1 cellular context compared by ENCODE assay signal in the genomic region with DNA sequence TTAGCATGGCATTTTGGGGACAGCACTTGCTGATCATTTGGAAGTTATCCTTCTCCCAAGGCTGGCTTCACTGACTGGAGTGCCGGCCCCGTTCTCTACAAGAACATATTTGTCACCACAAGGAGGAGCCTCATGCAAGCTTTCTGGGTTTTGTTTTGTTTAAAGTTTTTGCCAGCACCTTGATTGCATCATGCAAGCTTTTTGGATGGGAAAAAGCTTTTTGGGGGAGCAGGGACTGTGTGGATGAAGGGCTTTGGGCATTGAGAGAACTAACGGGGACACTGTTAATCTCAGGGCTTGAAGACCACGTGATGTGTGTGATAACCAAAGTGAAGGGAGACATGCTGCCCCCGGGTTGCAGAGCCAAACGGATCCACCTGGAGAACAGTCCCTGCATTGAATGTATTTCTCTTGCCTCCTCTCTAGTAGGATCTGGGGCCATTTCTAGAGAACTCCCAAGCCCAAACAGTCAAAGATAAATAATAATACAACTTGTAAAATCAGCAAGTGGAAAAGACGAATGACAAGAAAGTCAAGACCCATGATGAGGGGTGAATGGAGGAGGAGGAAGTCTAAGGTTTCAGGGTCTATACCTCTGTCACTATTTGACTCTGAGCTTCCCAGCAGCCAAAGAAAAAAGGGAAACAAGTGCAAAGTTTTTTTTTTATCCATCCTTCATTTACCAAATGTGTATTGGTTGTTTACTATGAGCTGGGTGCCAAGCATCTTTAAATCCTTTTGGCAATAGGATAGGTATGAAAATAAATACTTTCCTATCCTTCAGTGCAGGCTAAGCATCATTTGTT.
TF ChIP-seq lines count a peak whose summit lies in the region.

No MANE protein-coding gene starts in this region.

TF ChIP-seq in K562, 482 proteins besides CTCF, POLR2A, EP300 and RAD21 (continued from another document and continues in another):
- TF ChIP-seq, protein P1, sequence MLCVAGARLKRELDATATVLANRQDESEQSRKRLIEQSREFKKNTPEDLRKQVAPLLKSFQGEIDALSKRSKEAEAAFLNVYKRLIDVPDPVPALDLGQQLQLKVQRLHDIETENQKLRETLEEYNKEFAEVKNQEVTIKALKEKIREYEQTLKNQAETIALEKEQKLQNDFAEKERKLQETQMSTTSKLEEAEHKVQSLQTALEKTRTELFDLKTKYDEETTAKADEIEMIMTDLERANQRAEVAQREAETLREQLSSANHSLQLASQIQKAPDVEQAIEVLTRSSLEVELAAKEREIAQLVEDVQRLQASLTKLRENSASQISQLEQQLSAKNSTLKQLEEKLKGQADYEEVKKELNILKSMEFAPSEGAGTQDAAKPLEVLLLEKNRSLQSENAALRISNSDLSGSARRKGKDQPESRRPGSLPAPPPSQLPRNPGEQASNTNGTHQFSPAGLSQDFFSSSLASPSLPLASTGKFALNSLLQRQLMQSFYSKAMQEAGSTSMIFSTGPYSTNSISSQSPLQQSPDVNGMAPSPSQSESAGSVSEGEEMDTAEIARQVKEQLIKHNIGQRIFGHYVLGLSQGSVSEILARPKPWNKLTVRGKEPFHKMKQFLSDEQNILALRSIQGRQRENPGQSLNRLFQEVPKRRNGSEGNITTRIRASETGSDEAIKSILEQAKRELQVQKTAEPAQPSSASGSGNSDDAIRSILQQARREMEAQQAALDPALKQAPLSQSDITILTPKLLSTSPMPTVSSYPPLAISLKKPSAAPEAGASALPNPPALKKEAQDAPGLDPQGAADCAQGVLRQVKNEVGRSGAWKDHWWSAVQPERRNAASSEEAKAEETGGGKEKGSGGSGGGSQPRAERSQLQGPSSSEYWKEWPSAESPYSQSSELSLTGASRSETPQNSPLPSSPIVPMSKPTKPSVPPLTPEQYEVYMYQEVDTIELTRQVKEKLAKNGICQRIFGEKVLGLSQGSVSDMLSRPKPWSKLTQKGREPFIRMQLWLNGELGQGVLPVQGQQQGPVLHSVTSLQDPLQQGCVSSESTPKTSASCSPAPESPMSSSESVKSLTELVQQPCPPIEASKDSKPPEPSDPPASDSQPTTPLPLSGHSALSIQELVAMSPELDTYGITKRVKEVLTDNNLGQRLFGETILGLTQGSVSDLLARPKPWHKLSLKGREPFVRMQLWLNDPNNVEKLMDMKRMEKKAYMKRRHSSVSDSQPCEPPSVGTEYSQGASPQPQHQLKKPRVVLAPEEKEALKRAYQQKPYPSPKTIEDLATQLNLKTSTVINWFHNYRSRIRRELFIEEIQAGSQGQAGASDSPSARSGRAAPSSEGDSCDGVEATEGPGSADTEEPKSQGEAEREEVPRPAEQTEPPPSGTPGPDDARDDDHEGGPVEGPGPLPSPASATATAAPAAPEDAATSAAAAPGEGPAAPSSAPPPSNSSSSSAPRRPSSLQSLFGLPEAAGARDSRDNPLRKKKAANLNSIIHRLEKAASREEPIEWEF (CRISPR knock-in tag; IDR thresholded peaks at IDR 0.05): no peak
- TF ChIP-seq LEF1 (IDR thresholded peaks at IDR 0.05) (0 out of 2 replicates have a peak, but pooled peaks have one; percentile 18), ZNF79 (CRISPR knock-in tag; IDR thresholded peaks at IDR 0.05; ENCODE audit: low read depth) (no peak), PRPF4 (IDR thresholded peaks at IDR 0.05; ENCODE audit: insufficient read depth, low read depth, low read length, poor library complexity, severe bottlenecking) (no peak), TEAD1 (CRISPR knock-in tag; IDR thresholded peaks at IDR 0.05) (no peak), HLTF (IDR thresholded peaks at IDR 0.05) (no peak), ARID2 (IDR thresholded peaks at IDR 0.05) (peak; percentile 40; the same call in 1 of the 2 replicates), SREBF1 (IDR thresholded peaks at IDR 0.05; ENCODE audit: borderline replicate concordance, low read depth, low read length) (no peak), NELFE (IDR thresholded peaks at IDR 0.05; ENCODE audit: insufficient read depth, insufficient read length) (no peak), TCF7L2 (IDR thresholded peaks at IDR 0.05; ENCODE audit: low read depth, low read length) (no peak), HCFC1 (IDR thresholded peaks at IDR 0.05; ENCODE audit: low read depth, low read length) (no peak), PRMT5 (CRISPR knock-in tag; IDR thresholded peaks at IDR 0.05) (no peak), NFE2L1 (tag; IDR thresholded peaks at IDR 0.05; ENCODE audit: borderline replicate concordance, low read depth) (no peak), SAFB2 (IDR thresholded peaks at IDR 0.05; ENCODE audit: borderline replicate concordance, low read depth, low read length, severe bottlenecking) (no peak), ZBTB8A (IDR thresholded peaks at IDR 0.05; ENCODE audit: partially characterized antibody) (no peak), E2F3 (CRISPR knock-in tag; IDR thresholded peaks at IDR 0.05) (no peak), TRIM24 (IDR thresholded peaks at IDR 0.05) (peak; percentile 43 to 71; a peak in 2 of 4 replicates), ZNF184 (CRISPR knock-in tag; IDR thresholded peaks at IDR 0.05) (no peak), FOXJ3 (CRISPR knock-in tag; IDR thresholded peaks at IDR 0.05) (no peak), CEBPB (tag; IDR thresholded peaks at IDR 0.05) (peak; percentile 96), XRCC5 (IDR thresholded peaks at IDR 0.05; ENCODE audit: low read depth, low read length) (0 out of 2 replicates have a peak, but pooled peaks have one; percentile 35), CBFB (CRISPR knock-in tag; IDR thresholded peaks at IDR 0.05) (no peak)
- TF ChIP-seq, protein P2, sequence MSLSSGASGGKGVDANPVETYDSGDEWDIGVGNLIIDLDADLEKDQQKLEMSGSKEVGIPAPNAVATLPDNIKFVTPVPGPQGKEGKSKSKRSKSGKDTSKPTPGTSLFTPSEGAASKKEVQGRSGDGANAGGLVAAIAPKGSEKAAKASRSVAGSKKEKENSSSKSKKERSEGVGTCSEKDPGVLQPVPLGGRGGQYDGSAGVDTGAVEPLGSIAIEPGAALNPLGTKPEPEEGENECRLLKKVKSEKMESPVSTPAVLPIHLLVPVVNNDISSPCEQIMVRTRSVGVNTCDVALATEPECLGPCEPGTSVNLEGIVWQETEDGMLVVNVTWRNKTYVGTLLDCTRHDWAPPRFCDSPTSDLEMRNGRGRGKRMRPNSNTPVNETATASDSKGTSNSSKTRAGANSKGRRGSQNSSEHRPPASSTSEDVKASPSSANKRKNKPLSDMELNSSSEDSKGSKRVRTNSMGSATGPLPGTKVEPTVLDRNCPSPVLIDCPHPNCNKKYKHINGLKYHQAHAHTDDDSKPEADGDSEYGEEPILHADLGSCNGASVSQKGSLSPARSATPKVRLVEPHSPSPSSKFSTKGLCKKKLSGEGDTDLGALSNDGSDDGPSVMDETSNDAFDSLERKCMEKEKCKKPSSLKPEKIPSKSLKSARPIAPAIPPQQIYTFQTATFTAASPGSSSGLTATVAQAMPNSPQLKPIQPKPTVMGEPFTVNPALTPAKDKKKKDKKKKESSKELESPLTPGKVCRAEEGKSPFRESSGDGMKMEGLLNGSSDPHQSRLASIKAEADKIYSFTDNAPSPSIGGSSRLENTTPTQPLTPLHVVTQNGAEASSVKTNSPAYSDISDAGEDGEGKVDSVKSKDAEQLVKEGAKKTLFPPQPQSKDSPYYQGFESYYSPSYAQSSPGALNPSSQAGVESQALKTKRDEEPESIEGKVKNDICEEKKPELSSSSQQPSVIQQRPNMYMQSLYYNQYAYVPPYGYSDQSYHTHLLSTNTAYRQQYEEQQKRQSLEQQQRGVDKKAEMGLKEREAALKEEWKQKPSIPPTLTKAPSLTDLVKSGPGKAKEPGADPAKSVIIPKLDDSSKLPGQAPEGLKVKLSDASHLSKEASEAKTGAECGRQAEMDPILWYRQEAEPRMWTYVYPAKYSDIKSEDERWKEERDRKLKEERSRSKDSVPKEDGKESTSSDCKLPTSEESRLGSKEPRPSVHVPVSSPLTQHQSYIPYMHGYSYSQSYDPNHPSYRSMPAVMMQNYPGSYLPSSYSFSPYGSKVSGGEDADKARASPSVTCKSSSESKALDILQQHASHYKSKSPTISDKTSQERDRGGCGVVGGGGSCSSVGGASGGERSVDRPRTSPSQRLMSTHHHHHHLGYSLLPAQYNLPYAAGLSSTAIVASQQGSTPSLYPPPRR (CRISPR knock-in tag; IDR thresholded peaks at IDR 0.05; ENCODE audit: borderline replicate concordance): no peak
- TF ChIP-seq, protein P3, sequence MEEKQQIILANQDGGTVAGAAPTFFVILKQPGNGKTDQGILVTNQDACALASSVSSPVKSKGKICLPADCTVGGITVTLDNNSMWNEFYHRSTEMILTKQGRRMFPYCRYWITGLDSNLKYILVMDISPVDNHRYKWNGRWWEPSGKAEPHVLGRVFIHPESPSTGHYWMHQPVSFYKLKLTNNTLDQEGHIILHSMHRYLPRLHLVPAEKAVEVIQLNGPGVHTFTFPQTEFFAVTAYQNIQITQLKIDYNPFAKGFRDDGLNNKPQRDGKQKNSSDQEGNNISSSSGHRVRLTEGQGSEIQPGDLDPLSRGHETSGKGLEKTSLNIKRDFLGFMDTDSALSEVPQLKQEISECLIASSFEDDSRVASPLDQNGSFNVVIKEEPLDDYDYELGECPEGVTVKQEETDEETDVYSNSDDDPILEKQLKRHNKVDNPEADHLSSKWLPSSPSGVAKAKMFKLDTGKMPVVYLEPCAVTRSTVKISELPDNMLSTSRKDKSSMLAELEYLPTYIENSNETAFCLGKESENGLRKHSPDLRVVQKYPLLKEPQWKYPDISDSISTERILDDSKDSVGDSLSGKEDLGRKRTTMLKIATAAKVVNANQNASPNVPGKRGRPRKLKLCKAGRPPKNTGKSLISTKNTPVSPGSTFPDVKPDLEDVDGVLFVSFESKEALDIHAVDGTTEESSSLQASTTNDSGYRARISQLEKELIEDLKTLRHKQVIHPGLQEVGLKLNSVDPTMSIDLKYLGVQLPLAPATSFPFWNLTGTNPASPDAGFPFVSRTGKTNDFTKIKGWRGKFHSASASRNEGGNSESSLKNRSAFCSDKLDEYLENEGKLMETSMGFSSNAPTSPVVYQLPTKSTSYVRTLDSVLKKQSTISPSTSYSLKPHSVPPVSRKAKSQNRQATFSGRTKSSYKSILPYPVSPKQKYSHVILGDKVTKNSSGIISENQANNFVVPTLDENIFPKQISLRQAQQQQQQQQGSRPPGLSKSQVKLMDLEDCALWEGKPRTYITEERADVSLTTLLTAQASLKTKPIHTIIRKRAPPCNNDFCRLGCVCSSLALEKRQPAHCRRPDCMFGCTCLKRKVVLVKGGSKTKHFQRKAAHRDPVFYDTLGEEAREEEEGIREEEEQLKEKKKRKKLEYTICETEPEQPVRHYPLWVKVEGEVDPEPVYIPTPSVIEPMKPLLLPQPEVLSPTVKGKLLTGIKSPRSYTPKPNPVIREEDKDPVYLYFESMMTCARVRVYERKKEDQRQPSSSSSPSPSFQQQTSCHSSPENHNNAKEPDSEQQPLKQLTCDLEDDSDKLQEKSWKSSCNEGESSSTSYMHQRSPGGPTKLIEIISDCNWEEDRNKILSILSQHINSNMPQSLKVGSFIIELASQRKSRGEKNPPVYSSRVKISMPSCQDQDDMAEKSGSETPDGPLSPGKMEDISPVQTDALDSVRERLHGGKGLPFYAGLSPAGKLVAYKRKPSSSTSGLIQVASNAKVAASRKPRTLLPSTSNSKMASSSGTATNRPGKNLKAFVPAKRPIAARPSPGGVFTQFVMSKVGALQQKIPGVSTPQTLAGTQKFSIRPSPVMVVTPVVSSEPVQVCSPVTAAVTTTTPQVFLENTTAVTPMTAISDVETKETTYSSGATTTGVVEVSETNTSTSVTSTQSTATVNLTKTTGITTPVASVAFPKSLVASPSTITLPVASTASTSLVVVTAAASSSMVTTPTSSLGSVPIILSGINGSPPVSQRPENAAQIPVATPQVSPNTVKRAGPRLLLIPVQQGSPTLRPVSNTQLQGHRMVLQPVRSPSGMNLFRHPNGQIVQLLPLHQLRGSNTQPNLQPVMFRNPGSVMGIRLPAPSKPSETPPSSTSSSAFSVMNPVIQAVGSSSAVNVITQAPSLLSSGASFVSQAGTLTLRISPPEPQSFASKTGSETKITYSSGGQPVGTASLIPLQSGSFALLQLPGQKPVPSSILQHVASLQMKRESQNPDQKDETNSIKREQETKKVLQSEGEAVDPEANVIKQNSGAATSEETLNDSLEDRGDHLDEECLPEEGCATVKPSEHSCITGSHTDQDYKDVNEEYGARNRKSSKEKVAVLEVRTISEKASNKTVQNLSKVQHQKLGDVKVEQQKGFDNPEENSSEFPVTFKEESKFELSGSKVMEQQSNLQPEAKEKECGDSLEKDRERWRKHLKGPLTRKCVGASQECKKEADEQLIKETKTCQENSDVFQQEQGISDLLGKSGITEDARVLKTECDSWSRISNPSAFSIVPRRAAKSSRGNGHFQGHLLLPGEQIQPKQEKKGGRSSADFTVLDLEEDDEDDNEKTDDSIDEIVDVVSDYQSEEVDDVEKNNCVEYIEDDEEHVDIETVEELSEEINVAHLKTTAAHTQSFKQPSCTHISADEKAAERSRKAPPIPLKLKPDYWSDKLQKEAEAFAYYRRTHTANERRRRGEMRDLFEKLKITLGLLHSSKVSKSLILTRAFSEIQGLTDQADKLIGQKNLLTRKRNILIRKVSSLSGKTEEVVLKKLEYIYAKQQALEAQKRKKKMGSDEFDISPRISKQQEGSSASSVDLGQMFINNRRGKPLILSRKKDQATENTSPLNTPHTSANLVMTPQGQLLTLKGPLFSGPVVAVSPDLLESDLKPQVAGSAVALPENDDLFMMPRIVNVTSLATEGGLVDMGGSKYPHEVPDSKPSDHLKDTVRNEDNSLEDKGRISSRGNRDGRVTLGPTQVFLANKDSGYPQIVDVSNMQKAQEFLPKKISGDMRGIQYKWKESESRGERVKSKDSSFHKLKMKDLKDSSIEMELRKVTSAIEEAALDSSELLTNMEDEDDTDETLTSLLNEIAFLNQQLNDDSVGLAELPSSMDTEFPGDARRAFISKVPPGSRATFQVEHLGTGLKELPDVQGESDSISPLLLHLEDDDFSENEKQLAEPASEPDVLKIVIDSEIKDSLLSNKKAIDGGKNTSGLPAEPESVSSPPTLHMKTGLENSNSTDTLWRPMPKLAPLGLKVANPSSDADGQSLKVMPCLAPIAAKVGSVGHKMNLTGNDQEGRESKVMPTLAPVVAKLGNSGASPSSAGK (IDR thresholded peaks at IDR 0.05): peak; percentile 30; the same call in 1 of the 2 replicates
- TF ChIP-seq, protein P4, sequence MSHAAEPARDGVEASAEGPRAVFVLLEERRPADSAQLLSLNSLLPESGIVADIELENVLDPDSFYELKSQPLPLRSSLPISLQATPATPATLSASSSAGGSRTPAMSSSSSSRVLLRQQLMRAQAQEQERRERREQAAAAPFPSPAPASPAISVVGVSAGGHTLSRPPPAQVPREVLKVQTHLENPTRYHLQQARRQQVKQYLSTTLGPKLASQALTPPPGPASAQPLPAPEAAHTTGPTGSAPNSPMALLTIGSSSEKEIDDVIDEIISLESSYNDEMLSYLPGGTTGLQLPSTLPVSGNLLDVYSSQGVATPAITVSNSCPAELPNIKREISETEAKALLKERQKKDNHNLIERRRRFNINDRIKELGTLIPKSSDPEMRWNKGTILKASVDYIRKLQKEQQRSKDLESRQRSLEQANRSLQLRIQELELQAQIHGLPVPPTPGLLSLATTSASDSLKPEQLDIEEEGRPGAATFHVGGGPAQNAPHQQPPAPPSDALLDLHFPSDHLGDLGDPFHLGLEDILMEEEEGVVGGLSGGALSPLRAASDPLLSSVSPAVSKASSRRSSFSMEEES (CRISPR knock-in tag; IDR thresholded peaks at IDR 0.05): peak; percentile 86
- TF ChIP-seq, protein P5, sequence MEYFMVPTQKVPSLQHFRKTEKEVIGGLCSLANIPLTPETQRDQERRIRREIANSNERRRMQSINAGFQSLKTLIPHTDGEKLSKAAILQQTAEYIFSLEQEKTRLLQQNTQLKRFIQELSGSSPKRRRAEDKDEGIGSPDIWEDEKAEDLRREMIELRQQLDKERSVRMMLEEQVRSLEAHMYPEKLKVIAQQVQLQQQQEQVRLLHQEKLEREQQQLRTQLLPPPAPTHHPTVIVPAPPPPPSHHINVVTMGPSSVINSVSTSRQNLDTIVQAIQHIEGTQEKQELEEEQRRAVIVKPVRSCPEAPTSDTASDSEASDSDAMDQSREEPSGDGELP (CRISPR knock-in tag; IDR thresholded peaks at IDR 0.05; ENCODE audit: borderline replicate concordance): no peak
